Comparison of ENCODE assay signal across 8 cellular contexts in the genomic region with DNA sequence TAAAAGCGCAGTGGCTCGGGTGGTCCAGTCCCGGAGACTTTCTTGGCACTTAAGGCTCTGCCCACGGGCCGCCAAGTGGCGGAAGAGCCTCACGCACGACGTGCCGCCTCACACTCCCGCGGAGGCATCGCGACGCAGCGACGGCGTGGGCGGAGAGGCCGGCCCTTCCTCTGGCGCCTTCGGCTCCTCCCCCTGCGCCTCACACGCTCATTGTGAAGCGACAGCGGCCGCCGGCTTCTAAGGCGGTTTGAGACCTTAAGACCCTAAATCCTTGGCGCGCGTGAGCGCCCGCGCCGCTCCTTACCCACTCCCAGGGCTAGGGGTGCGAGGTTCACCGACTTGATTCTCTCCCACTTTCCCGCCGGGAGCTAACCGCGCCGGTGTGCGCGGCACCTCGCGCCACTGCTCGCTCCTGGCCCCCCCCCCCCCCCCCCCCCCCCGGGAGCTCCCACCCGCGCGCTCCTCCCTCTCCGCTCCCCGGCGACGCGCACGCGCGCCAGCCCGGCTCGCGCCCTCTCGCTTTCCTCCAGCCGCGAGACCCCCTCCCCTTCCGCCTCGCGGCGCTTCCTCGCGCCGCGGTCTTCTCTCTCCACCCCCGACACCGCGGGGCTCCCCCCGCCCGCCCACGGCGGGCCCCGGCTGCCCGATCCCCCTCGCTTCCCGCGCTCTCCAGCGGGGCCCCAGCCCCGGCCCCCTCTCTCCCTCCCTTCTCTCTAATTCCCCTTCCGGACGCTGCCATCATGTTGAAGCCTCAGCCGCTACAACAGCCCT. TPM values are rescaled to one million over a fixed set of nuclear protein-coding genes. Genes with fewer than 3 reads are reported as not detected.
DNase-seq lines count a peak whose midpoint lies in the region; ATAC-seq and TF ChIP-seq lines count a peak whose summit lies in the region.

A gene with protein sequence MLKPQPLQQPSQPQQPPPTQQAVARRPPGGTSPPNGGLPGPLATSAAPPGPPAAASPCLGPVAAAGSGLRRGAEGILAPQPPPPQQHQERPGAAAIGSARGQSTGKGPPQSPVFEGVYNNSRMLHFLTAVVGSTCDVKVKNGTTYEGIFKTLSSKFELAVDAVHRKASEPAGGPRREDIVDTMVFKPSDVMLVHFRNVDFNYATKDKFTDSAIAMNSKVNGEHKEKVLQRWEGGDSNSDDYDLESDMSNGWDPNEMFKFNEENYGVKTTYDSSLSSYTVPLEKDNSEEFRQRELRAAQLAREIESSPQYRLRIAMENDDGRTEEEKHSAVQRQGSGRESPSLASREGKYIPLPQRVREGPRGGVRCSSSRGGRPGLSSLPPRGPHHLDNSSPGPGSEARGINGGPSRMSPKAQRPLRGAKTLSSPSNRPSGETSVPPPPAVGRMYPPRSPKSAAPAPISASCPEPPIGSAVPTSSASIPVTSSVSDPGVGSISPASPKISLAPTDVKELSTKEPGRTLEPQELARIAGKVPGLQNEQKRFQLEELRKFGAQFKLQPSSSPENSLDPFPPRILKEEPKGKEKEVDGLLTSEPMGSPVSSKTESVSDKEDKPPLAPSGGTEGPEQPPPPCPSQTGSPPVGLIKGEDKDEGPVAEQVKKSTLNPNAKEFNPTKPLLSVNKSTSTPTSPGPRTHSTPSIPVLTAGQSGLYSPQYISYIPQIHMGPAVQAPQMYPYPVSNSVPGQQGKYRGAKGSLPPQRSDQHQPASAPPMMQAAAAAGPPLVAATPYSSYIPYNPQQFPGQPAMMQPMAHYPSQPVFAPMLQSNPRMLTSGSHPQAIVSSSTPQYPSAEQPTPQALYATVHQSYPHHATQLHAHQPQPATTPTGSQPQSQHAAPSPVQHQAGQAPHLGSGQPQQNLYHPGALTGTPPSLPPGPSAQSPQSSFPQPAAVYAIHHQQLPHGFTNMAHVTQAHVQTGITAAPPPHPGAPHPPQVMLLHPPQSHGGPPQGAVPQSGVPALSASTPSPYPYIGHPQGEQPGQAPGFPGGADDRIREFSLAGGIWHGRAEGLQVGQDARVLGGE (plus strand): TSS at position 480 of the 771 bp plus-strand sequence. CDS start 261 bp downstream, at position 741.

- no peaks in the 10 kb centered on the region for H3K27me3 Mint-ChIP-seq in stimulated activated naive CD8-positive, alpha-beta T cell treated with anti-CD3 and anti-CD28 coated beads, Interleukin-15, amount 100 ng/mL, for 72 hours

- H3K36me3 ChIP-seq in DOHH2 (ENCODE audit: control insufficient read depth, low read length) (peaks cover 54% of the 10 kb centered on the region), Loucy (ENCODE audit: insufficient read depth, low read length) (peaks cover 32% of the 10 kb centered on the region), neural cell (ENCODE audit: insufficient read depth, low read length) (no peaks in the 10 kb centered on the region)

- H3K9me2 ChIP-seq in DOHH2 (replicated peaks; ENCODE audit: control insufficient read depth, low read length) (no peaks in the 10 kb centered on the region), Loucy (replicated peaks; ENCODE audit: low read depth, low read length) (no peaks in the 10 kb centered on the region), neural cell (ENCODE audit: insufficient read depth, low read length) (no peaks in the 10 kb centered on the region)

- no peaks in the 10 kb centered on the region for H3K9me3 Mint-ChIP-seq in stimulated activated naive CD8-positive, alpha-beta T cell treated with anti-CD3 and anti-CD28 coated beads, Interleukin-15, amount 100 ng/mL, for 72 hours

- H3K4me2 ChIP-seq in DOHH2 (ENCODE audit: low read length), result peak within 1 kb of the TSS; percentile 73
- H3K4me2 ChIP-seq in Loucy (ENCODE audit: low read depth, low read length, poor library complexity, severe bottlenecking), result peak within 1 kb of the TSS; percentile 84
- H3K4me2 ChIP-seq in neural cell (ENCODE audit: low read length), result peak within 1 kb of the TSS; percentile 72

- H3K9ac ChIP-seq in Loucy (ENCODE audit: low read depth, low read length, poor library complexity, severe bottlenecking) (peak within 1 kb of the TSS; percentile 100), neural cell (ENCODE audit: low read length) (peak within 1 kb of the TSS; percentile 97)

- peak; percentile 65 for ATAC-seq in stimulated activated naive CD8-positive, alpha-beta T cell treated with anti-CD3 and anti-CD28 coated beads, Interleukin-15, amount 100 ng/mL, for 72 hours

- H3K27ac ChIP-seq in DOHH2 (ENCODE audit: low read depth, low read length) (peak within 1 kb of the TSS; percentile 95), neural cell (ENCODE audit: low read length) (peak within 1 kb of the TSS; percentile 97)

- H3K4me1 ChIP-seq in DOHH2 (ENCODE audit: control insufficient read depth, low read length) (peaks cover 20% of the 10 kb centered on the region), Loucy (ENCODE audit: insufficient read depth, low read length, poor library complexity, severe bottlenecking) (peaks cover 22% of the 10 kb centered on the region)

- peak within 1 kb of the TSS; percentile 97 to 99 for H3K4me3 Mint-ChIP-seq in stimulated activated naive CD8-positive, alpha-beta T cell treated with anti-CD3 and anti-CD28 coated beads, Interleukin-15, amount 100 ng/mL, for 72 hours

- H3K27ac Mint-ChIP-seq in stimulated activated naive CD8-positive, alpha-beta T cell treated with anti-CD3 and anti-CD28 coated beads, Interleukin-15, amount 100 ng/mL, for 72 hours, result peak within 1 kb of the TSS; percentile 100

- H3K27me3 ChIP-seq in DOHH2 (ENCODE audit: control insufficient read depth, low read length), result no peaks in the 10 kb centered on the region
- peaks cover 8% of the 10 kb centered on the region for H3K27me3 ChIP-seq in Loucy (ENCODE audit: insufficient read depth, low read length, poor library complexity, severe bottlenecking)
- H3K27me3 ChIP-seq in neural cell (ENCODE audit: insufficient read depth, low read depth, low read length), result no peaks in the 10 kb centered on the region

- no peak for TF ChIP-seq RAD21 in neural cell (conservative IDR thresholded peaks at IDR 0.05)

- peaks cover 66% of the 10 kb centered on the region for H3K4me1 Mint-ChIP-seq in stimulated activated naive CD8-positive, alpha-beta T cell treated with anti-CD3 and anti-CD28 coated beads, Interleukin-15, amount 100 ng/mL, for 72 hours

- H3K4me3 ChIP-seq in DOHH2 (ENCODE audit: low read length), result peak within 1 kb of the TSS; percentile 89
- H3K4me3 ChIP-seq in Loucy (ENCODE audit: low read length, poor library complexity, severe bottlenecking), result peak within 1 kb of the TSS; percentile 95
- peak within 1 kb of the TSS; percentile 91 for H3K4me3 ChIP-seq in fibroblast of villous mesenchyme (ENCODE audit: low read depth, low read length)
- H3K4me3 ChIP-seq in neural cell (ENCODE audit: low read length), result peak within 1 kb of the TSS; percentile 70

- H3F3A ChIP-seq in DOHH2 (ENCODE audit: control insufficient read depth, insufficient read depth) (peaks cover 6% of the 10 kb centered on the region; the same call in 1 of the 2 replicates), Loucy (ENCODE audit: low read depth) (no peaks in the 10 kb centered on the region), neural cell (ENCODE audit: insufficient read depth, low read length, poor library complexity, severe bottlenecking) (peaks cover 5% of the 10 kb centered on the region)

- H4K20me1 ChIP-seq in DOHH2 (ENCODE audit: control insufficient read depth, insufficient read depth, low read depth, low read length), result peaks cover 28% of the 10 kb centered on the region
- peaks cover 44% of the 10 kb centered on the region for H4K20me1 ChIP-seq in Loucy (ENCODE audit: insufficient read depth, low read length, poor library complexity, severe bottlenecking)
- H4K20me1 ChIP-seq in neural cell (ENCODE audit: insufficient read depth), result peaks cover 4% of the 10 kb centered on the region

- TF ChIP-seq CTCF in DOHH2 (IDR thresholded peaks at IDR 0.05; ENCODE audit: low read depth, low read length, poor library complexity, severe bottlenecking), result no peak
- no peak for TF ChIP-seq CTCF in Loucy (conservative IDR thresholded peaks at IDR 0.05; ENCODE audit: low read length)
- no peak for TF ChIP-seq CTCF in fibroblast of villous mesenchyme (IDR thresholded peaks at IDR 0.05; ENCODE audit: insufficient read depth, low read depth, low read length)
- TF ChIP-seq CTCF in neural cell (IDR thresholded peaks at IDR 0.05; ENCODE audit: poor library complexity, severe bottlenecking), result no peak

- no peaks in the 10 kb centered on the region for H3K9me3 ChIP-seq in DOHH2 (ENCODE audit: control insufficient read depth, insufficient read depth, low read length)
- H3K9me3 ChIP-seq in Loucy (ENCODE audit: insufficient read depth, low read depth, low read length), result no peaks in the 10 kb centered on the region
- no peaks in the 10 kb centered on the region for H3K9me3 ChIP-seq in neural cell (ENCODE audit: low read length)

- H3K79me2 ChIP-seq in DOHH2 (ENCODE audit: control insufficient read depth, low read length), result peaks cover 60% of the 10 kb centered on the region
- peaks cover 56% of the 10 kb centered on the region for H3K79me2 ChIP-seq in Loucy (ENCODE audit: insufficient read depth, low read length)
- H3K79me2 ChIP-seq in neural cell (replicated peaks; ENCODE audit: insufficient read depth, low read length), result peaks cover 37% of the 10 kb centered on the region

- H2AFZ ChIP-seq in Loucy (ENCODE audit: low read length), result peak within 1 kb of the TSS; percentile 87
- peak within 1 kb of the TSS; percentile 87 for H2AFZ ChIP-seq in neural cell (ENCODE audit: low read depth, low read length)

- peak; percentile 80 for TF ChIP-seq EP300 in neural cell (conservative IDR thresholded peaks at IDR 0.05; ENCODE audit: poor library complexity, severe bottlenecking)

- peak; percentile 91 for DNase-seq in H4 (ENCODE audit: low spot score)
- peak; percentile 82 to 92 for DNase-seq in SHP77 (lab: John Stamatoyannopoulos, UW)
- peak; percentile 87 for DNase-seq in activated gamma-delta T cell (lab: John Stamatoyannopoulos, UW)
- DNase-seq in fibroblast of villous mesenchyme (ENCODE audit: low read depth), result peak; percentile 97
- DNase-seq in stimulated activated naive CD8-positive, alpha-beta T cell treated with anti-CD3 and anti-CD28 coated beads, Interleukin-15, amount 100 ng/mL, for 72 hours, result peak; percentile 96

TF ChIP-seq in neural cell, 6 proteins besides CTCF, POLR2A, EP300 and RAD21 (continues in another document):
- TF ChIP-seq POLR2AphosphoS5 (IDR thresholded peaks at IDR 0.05), result peak; percentile 97
- peak; percentile 92 for TF ChIP-seq TAF1 (IDR thresholded peaks at IDR 0.05; ENCODE audit: low read depth)

RNA-seq across cellular contexts. Expression of the gene that starts here (rescaled TPM):
- 27.2 and 31.0 TPM in 2 replicates for total RNA-seq in H4 (2014; rRNA removed; shearing (Covaris generic))
- 51.4 and 60.2 TPM in 2 replicates for total RNA-seq in fibroblast of villous mesenchyme
- 24.0 and 38.3 TPM in 2 replicates for polyA plus RNA-seq in neural cell
- 55.3 and 65.4 TPM in 2 replicates for polyA minus RNA-seq in neural cell

Comparison
In these comparisons a context has a peak if more than half of its experiments do, and no peak if none do; other contexts are left out.
1. Peak in every context shown above with its lines: DNase-seq, ATAC-seq, H3K4me3 ChIP-seq and H3K27ac ChIP-seq.